ENCODE assay signal across 1 cellular context in genomic region chr13:20495087-20496023, GRCh38.
TF ChIP-seq lines count a peak whose summit lies in the region.

No MANE protein-coding gene starts in this region.

TF ChIP-seq in HepG2, 621 proteins besides CTCF, POLR2A, EP300 and RAD21 (continued from another document and continues in another):
- TF ChIP-seq ZNF18 (CRISPR knock-in tag; IDR thresholded peaks at IDR 0.05; ENCODE audit: insufficient replicate concordance) (no peak), GATAD2A (CRISPR knock-in tag; IDR thresholded peaks at IDR 0.05) (0 out of 2 replicates have a peak, but pooled peaks have one; percentile 22), PAF1 (CRISPR knock-in tag; IDR thresholded peaks at IDR 0.05) (no peak), ZNF550 (CRISPR knock-in tag; IDR thresholded peaks at IDR 0.05; ENCODE audit: borderline replicate concordance) (no peak), AFF4 (CRISPR knock-in tag; IDR thresholded peaks at IDR 0.05) (no peak), ZNF136 (CRISPR knock-in tag; IDR thresholded peaks at IDR 0.05; ENCODE audit: low read depth) (no peak), MLXIP (CRISPR knock-in tag; IDR thresholded peaks at IDR 0.05; ENCODE audit: borderline replicate concordance) (no peak), TRAFD1 (CRISPR knock-in tag; IDR thresholded peaks at IDR 0.05; ENCODE audit: borderline replicate concordance) (no peak), NFKBIZ (CRISPR knock-in tag; IDR thresholded peaks at IDR 0.05) (no peak), ZNF281 (CRISPR knock-in tag; IDR thresholded peaks at IDR 0.05; ENCODE audit: borderline replicate concordance) (no peak), ARID5B (CRISPR knock-in tag; IDR thresholded peaks at IDR 0.05) (no peak; the same call in 1 of the 2 replicates), SRSF4 (IDR thresholded peaks at IDR 0.05; ENCODE audit: low read depth, low read length, poor library complexity, severe bottlenecking) (no peak), HNF1A (IDR thresholded peaks at IDR 0.05; ENCODE audit: low read depth) (peak; percentile 21; the same call in 1 of the 2 replicates), HNF1A (CRISPR knock-in tag; IDR thresholded peaks at IDR 0.05; ENCODE audit: borderline replicate concordance) (no peak), SIN3A (IDR thresholded peaks at IDR 0.05; ENCODE audit: borderline replicate concordance, low read depth, low read length) (0 out of 2 replicates have a peak, but pooled peaks have one; percentile 56), HNRNPUL1 (IDR thresholded peaks at IDR 0.05; ENCODE audit: low read depth, low read length) (no peak), FOXK2 (IDR thresholded peaks at IDR 0.05) (peak; percentile 69; the same call in 1 of the 2 replicates), ZNF331 (CRISPR knock-in tag; IDR thresholded peaks at IDR 0.05) (no peak), TCF7 (IDR thresholded peaks at IDR 0.05; ENCODE audit: low read depth) (no peak), GABPB1 (CRISPR knock-in tag; IDR thresholded peaks at IDR 0.05) (no peak), ZNF382 (CRISPR knock-in tag; IDR thresholded peaks at IDR 0.05; ENCODE audit: borderline replicate concordance) (no peak), FOXO1 (CRISPR knock-in tag; IDR thresholded peaks at IDR 0.05) (peak; percentile 30; the same call in 1 of the 2 replicates), SNAPC4 (CRISPR knock-in tag; IDR thresholded peaks at IDR 0.05) (no peak), TBX2 (CRISPR knock-in tag; IDR thresholded peaks at IDR 0.05; ENCODE audit: borderline replicate concordance) (peak; percentile 74)
